8 cellular contexts compared by ENCODE assay signal in genomic region chr6:28683945-28684538, GRCh38.
DNase-seq lines count a peak whose midpoint lies in the region; ATAC-seq, FAIRE-seq and TF ChIP-seq lines count a peak whose summit lies in the region.

No MANE protein-coding gene starts in this region.

- no peak overlapping the region for H3K4me3 Mint-ChIP-seq in activated CD4-positive, alpha-beta T cell treated with anti-CD3 and anti-CD28 coated beads for 36 hours

- in situ Hi-C loops in KBM-7 (cut with MboI; ENCODE audit: low pct_unique_long_range_greater_than_20kb, low sequenced_read_pairs) = loop anchor here (25.0 kb wide), 1 partner anchor 303 kb away; no protein-coding TSS in a partner anchor

- POLR2A ChIA-PET in activated CD4-positive, alpha-beta T cell treated with anti-CD3 and anti-CD28 coated beads for 36 hours (lab: Charles Lee) = no interaction called here

- H3K36me3 Mint-ChIP-seq in activated CD4-positive, alpha-beta T cell treated with anti-CD3 and anti-CD28 coated beads for 36 hours (ENCODE audit: low read depth) = no peaks in the 10 kb centered on the region

- DNase-seq in activated CD4-positive, alpha-beta T cell treated with anti-CD3 and anti-CD28 coated beads for 36 hours = peak; percentile 13
- DNase-seq in activated CD4-positive, alpha-beta T cell treated with anti-CD3 and anti-CD28 coated beads for 4 hours = no peak
- peak; percentile 72 for DNase-seq in KBM-7
- DNase-seq in SJCRH30 = peak; percentile 18 to 65
- DNase-seq in pancreas = no peak

- WGBS in pancreas, 2 donors = 32 to 34% methylated on average over 9 of the region's 9 CpGs

- CTCF ChIA-PET in activated CD4-positive, alpha-beta T cell treated with anti-CD3 and anti-CD28 coated beads for 36 hours (lab: Charles Lee) = interaction anchor here (0.7 to 2.0 kb wide), 8 partner anchors 14 to 332 kb away, joined by 3 to 7 read pairs (median 4); no protein-coding TSS in a partner anchor

- peaks cover 6% of the 10 kb centered on the region for H3K4me1 Mint-ChIP-seq in activated CD4-positive, alpha-beta T cell treated with anti-CD3 and anti-CD28 coated beads for 36 hours

- H3K9me3 Mint-ChIP-seq in activated CD4-positive, alpha-beta T cell treated with anti-CD3 and anti-CD28 coated beads for 36 hours (ENCODE audit: low read depth) = no peaks in the 10 kb centered on the region

- no peak for FAIRE-seq in pancreas (lab: Jason Lieb, UNC)

- no peak overlapping the region for H3K27ac ChIP-seq in SJCRH30
- H3K27ac ChIP-seq in pancreas = no peak overlapping the region

- peak; percentile 53 for ATAC-seq in activated CD4-positive, alpha-beta T cell treated with anti-CD3 and anti-CD28 coated beads for 36 hours
- ATAC-seq in esophagus mucosa (peak; percentile 60), pancreas (peak in 3 of 4 donors; percentile 67 to 90 (median 74)), GM21515 (IDR thresholded peaks at IDR 0.05; ENCODE audit: unreplicated experiment) (no peak), HG02852 (IDR thresholded peaks at IDR 0.05; ENCODE audit: unreplicated experiment) (no peak)

- no peaks in the 10 kb centered on the region for H3K27me3 ChIP-seq in SJCRH30
- H3K27me3 ChIP-seq in pancreas = peaks cover 0 to 43% (median 3%) of the 10 kb centered on the region in 4 donors

- H3K4me3 ChIP-seq in SJCRH30 (no peak overlapping the region), pancreas (no peak overlapping the region)

- no peak overlapping the region for H3K27ac Mint-ChIP-seq in activated CD4-positive, alpha-beta T cell treated with anti-CD3 and anti-CD28 coated beads for 36 hours

- intact Hi-C loops in activated CD4-positive, alpha-beta T cell treated with anti-CD3 and anti-CD28 coated beads for 36 hours (cut with DNase I, micrococcal nuclease) = loop anchor here in 1 of 2 experiments (2.0 to 5.0 kb wide), 2 partner anchors 142 to 189 kb away; no protein-coding TSS in a partner anchor
- intact Hi-C loops in pancreas (cut with DNase I) = no loop called here

- H3K9me3 ChIP-seq in SJCRH30 (replicated peaks) (no peaks in the 10 kb centered on the region), pancreas (no peaks in the 10 kb centered on the region)

- peak; percentile 10 to 30 (median 26) for TF ChIP-seq CTCF in pancreas (IDR thresholded peaks at IDR 0.05)

- H3K36me3 ChIP-seq in SJCRH30 (no peaks in the 10 kb centered on the region), pancreas (no peaks in the 10 kb centered on the region)

- no peaks in the 10 kb centered on the region for H3K4me1 ChIP-seq in SJCRH30
- H3K4me1 ChIP-seq in pancreas = no peaks in the 10 kb centered on the region

- peaks cover 54% of the 10 kb centered on the region for H3K27me3 Mint-ChIP-seq in activated CD4-positive, alpha-beta T cell treated with anti-CD3 and anti-CD28 coated beads for 36 hours

Comparison
In these comparisons a context has a peak if more than half of its experiments do, and no peak if none do; other contexts are left out.
1. DNase-seq: peak in activated CD4-positive, alpha-beta T cell treated with anti-CD3 and anti-CD28 coated beads for 36 hours (single experiment), KBM-7 (single experiment) and SJCRH30 (2 of 2); none in activated CD4-positive, alpha-beta T cell treated with anti-CD3 and anti-CD28 coated beads for 4 hours (0 of 2) and pancreas (0 of 6).
2. ATAC-seq: peak in activated CD4-positive, alpha-beta T cell treated with anti-CD3 and anti-CD28 coated beads for 36 hours (single experiment), esophagus mucosa (single experiment) and pancreas (3 of 4); none in GM21515 (single experiment) and HG02852 (single experiment).